Comparison of ENCODE assay signal across 11 cellular contexts in genomic region chr14:20434701-20435453, GRCh38. TPM values are rescaled to one million over a fixed set of nuclear protein-coding genes. Genes with fewer than 3 reads are reported as not detected.
DNase-seq lines count a peak whose midpoint lies in the region; ATAC-seq and TF ChIP-seq lines count a peak whose summit lies in the region.
"Had no signal": no experiment of that assay in that cellular context is flagged by ENCODE, and none has a peak within 500 bp of the region (broad histone marks: within the 10 kb centered on the region; RNA-seq: fewer than 3 reads in every experiment).

No MANE protein-coding gene starts in this region.

- no peak for TF ChIP-seq POLR2A in thyroid gland (IDR thresholded peaks at IDR 0.05)

- H3K27me3 ChIP-seq in thyroid gland = no peaks in the 10 kb centered on the region

- peak; percentile 59 for DNase-seq in DMS 273 (lab: John Stamatoyannopoulos, UW; ENCODE audit: unreplicated experiment)
- DNase-seq in DMS 273 treated with DMSO at 0.1 percent for 48 hours (lab: John Stamatoyannopoulos, UW) = no peak
- DNase-seq in epithelial cell of proximal tubule (ENCODE audit: low read depth) = no peak
- no peak for DNase-seq in mesothelial cell of epicardium (ENCODE audit: low spot score in 2 of 2, unreplicated experiment in 2 of 2)
- peak; percentile 32 to 53 for DNase-seq in thyroid gland
- DNase-seq in NK-92 treated with Interleukin-12 subunit alpha and Interleukin-12 subunit beta, amount 100 ng/mL, for 24 hours (lab: John Stamatoyannopoulos, UW) = no peak
- no peak for DNase-seq in activated naive CD8-positive, alpha-beta T cell treated with anti-CD3 and anti-CD28 coated beads, Interleukin-2, amount 50 U/mL, for 24 hours
- DNase-seq: activated CD8-positive, alpha-beta T cell treated with anti-CD3 and anti-CD28 coated beads, Interleukin-2, amount 10 ng/mL, durations not matched to agents 7 days and 5 days; naive B cell had no signal

- H3K27ac ChIP-seq in thyroid gland = peak overlapping the region in 1 of 3 donors; percentile 56
- H3K27ac ChIP-seq: 22Rv1 had no signal

- intact Hi-C loops in thyroid gland (cut with DNase I) = no loop called here

- 25 to 46% methylated on average over 13 to 33 of the region's 33 CpGs for WGBS in thyroid gland, 2 donors

- H3K27me3 Mint-ChIP-seq in mesothelial cell of epicardium (ENCODE audit: low read depth) = peaks cover 38% of the 10 kb centered on the region
- no peaks in the 10 kb centered on the region for H3K27me3 Mint-ChIP-seq in activated naive CD8-positive, alpha-beta T cell treated with anti-CD3 and anti-CD28 coated beads, Interleukin-2, amount 50 U/mL, for 24 hours
- H3K27me3 Mint-ChIP-seq: naive B cell had no signal

- H3K36me3 ChIP-seq in thyroid gland = no peaks in the 10 kb centered on the region

- H3K9me3 Mint-ChIP-seq in mesothelial cell of epicardium = no peaks in the 10 kb centered on the region
- no peaks in the 10 kb centered on the region for H3K9me3 Mint-ChIP-seq in activated naive CD8-positive, alpha-beta T cell treated with anti-CD3 and anti-CD28 coated beads, Interleukin-2, amount 50 U/mL, for 24 hours

- H3K9me3 ChIP-seq in thyroid gland = no peaks in the 10 kb centered on the region

- no peaks in the 10 kb centered on the region for H3K36me3 Mint-ChIP-seq in mesothelial cell of epicardium
- no peaks in the 10 kb centered on the region for H3K36me3 Mint-ChIP-seq in activated naive CD8-positive, alpha-beta T cell treated with anti-CD3 and anti-CD28 coated beads, Interleukin-2, amount 50 U/mL, for 24 hours (ENCODE audit: low read depth)

- no peak overlapping the region for H3K27ac Mint-ChIP-seq in mesothelial cell of epicardium
- no peak overlapping the region for H3K27ac Mint-ChIP-seq in activated naive CD8-positive, alpha-beta T cell treated with anti-CD3 and anti-CD28 coated beads, Interleukin-2, amount 50 U/mL, for 24 hours
- H3K27ac Mint-ChIP-seq: activated CD8-positive, alpha-beta T cell treated with anti-CD3 and anti-CD28 coated beads, Interleukin-2, amount 10 ng/mL, durations not matched to agents 7 days and 5 days had no signal

- TF ChIP-seq CTCF in epithelial cell of proximal tubule (conservative IDR thresholded peaks at IDR 0.05; ENCODE audit: low read depth, low read length) (no peak), mesothelial cell of epicardium (IDR thresholded peaks at IDR 0.05; ENCODE audit: unreplicated experiment) (no peak), thyroid gland (IDR thresholded peaks at IDR 0.05) (no peak)

- peak overlapping the region; percentile 37 for H3K4me3 ChIP-seq in epithelial cell of proximal tubule (ENCODE audit: low read depth, low read length)
- H3K4me3 ChIP-seq in thyroid gland (replicated peaks in 1 of 3) = peak overlapping the region in 1 of 3 donors; percentile 10

- H3K4me1 ChIP-seq in thyroid gland = peaks cover 10 to 14% of the 10 kb centered on the region in 2 donors

- H3K4me3 Mint-ChIP-seq in mesothelial cell of epicardium = peak overlapping the region; percentile 37
- no peak overlapping the region for H3K4me3 Mint-ChIP-seq in activated naive CD8-positive, alpha-beta T cell treated with anti-CD3 and anti-CD28 coated beads, Interleukin-2, amount 50 U/mL, for 24 hours
- H3K4me3 Mint-ChIP-seq: activated CD8-positive, alpha-beta T cell treated with anti-CD3 and anti-CD28 coated beads, Interleukin-2, amount 10 ng/mL, durations not matched to agents 7 days and 5 days had no signal

- no peaks in the 10 kb centered on the region for H3K4me1 Mint-ChIP-seq in mesothelial cell of epicardium
- H3K4me1 Mint-ChIP-seq in activated naive CD8-positive, alpha-beta T cell treated with anti-CD3 and anti-CD28 coated beads, Interleukin-2, amount 50 U/mL, for 24 hours = peaks cover 12% of the 10 kb centered on the region

- ATAC-seq in activated naive CD8-positive, alpha-beta T cell treated with anti-CD3 and anti-CD28 coated beads, Interleukin-2, amount 50 U/mL, for 24 hours = no peak
- no peak for ATAC-seq in HG03565 (IDR thresholded peaks at IDR 0.05; ENCODE audit: unreplicated experiment)
- ATAC-seq: activated CD8-positive, alpha-beta T cell treated with anti-CD3 and anti-CD28 coated beads, Interleukin-2, amount 10 ng/mL, durations not matched to agents 7 days and 5 days had no signal

RNA-seq across cellular contexts. Expression of gene KLHL33, which starts 1.1 kb away (rescaled TPM):
- total RNA-seq in epithelial cell of proximal tubule (under 0.01 and 0.17 TPM in 2 replicates), mesothelial cell of epicardium (0.11 to 0.16 TPM (median 0.13 TPM) in 3 replicates), thyroid gland (1 to 10 TPM in 1 of 4 donors, under 1 TPM in 3; 0.27 to 2.0 (median 0.36) TPM)

RNA-seq across cellular contexts. Expression of gene OSGEP, which starts 19.7 kb away (rescaled TPM):
- total RNA-seq in epithelial cell of proximal tubule (24.6 and 59.7 TPM in 2 replicates), mesothelial cell of epicardium (67.0 to 72.9 TPM (median 69.7 TPM) in 3 replicates), thyroid gland (10 to 100 TPM; 56.7 to 88.8 (median 75.0) TPM)

RNA-seq across cellular contexts. Expression of gene APEX1, which starts 20.1 kb away (rescaled TPM):
- total RNA-seq in epithelial cell of proximal tubule (321 and 381 TPM in 2 replicates), mesothelial cell of epicardium (283 to 304 TPM (median 299 TPM) in 3 replicates), thyroid gland (100 to 1,000 TPM; 133 to 179 (median 142) TPM)

RNA-seq across cellular contexts. Expression of gene TEP1, which starts 21.6 kb away (rescaled TPM):
- total RNA-seq in epithelial cell of proximal tubule = 7.0 and 17.5 TPM in 2 replicates
- 12.8 to 18.3 TPM (median 16.8 TPM) in 3 replicates for total RNA-seq in mesothelial cell of epicardium
- 10 to 100 TPM; 26.6 to 39.3 (median 29.7) TPM for total RNA-seq in thyroid gland

RNA-seq across cellular contexts. Expression of gene PIP4P1, which starts 26.4 kb away (rescaled TPM):
- total RNA-seq in epithelial cell of proximal tubule (16.3 and 19.1 TPM in 2 replicates), mesothelial cell of epicardium (32.3 to 37.5 TPM (median 33.7 TPM) in 3 replicates), thyroid gland (10 to 100 TPM; 15.4 to 29.1 (median 23.1) TPM)

Comparison
In these comparisons a context has a peak if more than half of its experiments do, and no peak if none do; other contexts are left out.
1. DNase-seq: peak in DMS 273 (single experiment) and thyroid gland (2 of 2); none in DMS 273 treated with DMSO at 0.1 percent for 48 hours (single experiment), epithelial cell of proximal tubule (single experiment), mesothelial cell of epicardium (0 of 2), NK-92 treated with Interleukin-12 subunit alpha and Interleukin-12 subunit beta, amount 100 ng/mL, for 24 hours (single experiment) and activated naive CD8-positive, alpha-beta T cell treated with anti-CD3 and anti-CD28 coated beads, Interleukin-2, amount 50 U/mL, for 24 hours (single experiment).